ENCODE assay signal across 24 cellular contexts in genomic region chr20:23241416-23241815, GRCh38.
"Had no signal": no experiment of that assay in that cellular context is flagged by ENCODE, and none has a peak within 500 bp of the region (broad histone marks: within the 10 kb centered on the region; RNA-seq: fewer than 3 reads in every experiment).

No MANE protein-coding gene starts in this region.

- H3K27ac Mint-ChIP-seq: effector memory CD8-positive, alpha-beta T cell; immature natural killer cell; naive thymus-derived CD4-positive, alpha-beta T cell; nephron progenitor cell had no signal

- H3K27ac ChIP-seq: colonic mucosa, left lung, pancreas, right lobe of liver, suprapubic skin, transverse colon, vagina had no signal

- H3K36me3 Mint-ChIP-seq: immature natural killer cell had no signal

- H3K4me3 ChIP-seq: colonic mucosa, left lung, pancreas, right lobe of liver, suprapubic skin, transverse colon, vagina had no signal

- H3K4me3 Mint-ChIP-seq: effector memory CD8-positive, alpha-beta T cell; immature natural killer cell; naive thymus-derived CD4-positive, alpha-beta T cell; nephron progenitor cell; stimulated activated naive CD8-positive, alpha-beta T cell treated with anti-CD3 and anti-CD28 coated beads, Interleukin-15, amount 100 ng/mL, for 72 hours had no signal

- H3K9me3 ChIP-seq: colonic mucosa, pancreas, right lobe of liver, suprapubic skin, transverse colon, vagina had no signal

- ATAC-seq: effector memory CD8-positive, alpha-beta T cell; naive thymus-derived CD4-positive, alpha-beta T cell; pancreas; right lobe of liver; stimulated activated naive CD8-positive, alpha-beta T cell treated with anti-CD3 and anti-CD28 coated beads, Interleukin-15, amount 100 ng/mL, for 72 hours had no signal

- H3K4me1 Mint-ChIP-seq: immature natural killer cell; stimulated activated naive CD8-positive, alpha-beta T cell treated with anti-CD3 and anti-CD28 coated beads, Interleukin-15, amount 100 ng/mL, for 72 hours had no signal

- H3K4me1 ChIP-seq: colonic mucosa, pancreas, right lobe of liver, transverse colon had no signal

- H3K27me3 ChIP-seq: colonic mucosa, pancreas, right lobe of liver, suprapubic skin, transverse colon, vagina had no signal

- H3K36me3 ChIP-seq: colonic mucosa, left lung, pancreas, right lobe of liver, suprapubic skin, transverse colon, vagina had no signal

- DNase-seq: colonic mucosa; dermis blood vessel endothelial cell; effector memory CD8-positive, alpha-beta T cell; erythroblast; hypothalamus; immature natural killer cell; left lung; mesendoderm; midbrain; naive thymus-derived CD4-positive, alpha-beta T cell; nephron progenitor cell; occipital lobe; pancreas; retina; right lobe of liver; small intestine; stimulated activated CD4-positive, alpha-beta T cell treated with anti-CD3 and anti-CD28 coated beads, Interleukin-15, amount 100 ng/mL, for 24 hours; stimulated activated CD4-positive, alpha-beta T cell treated with anti-CD3 and anti-CD28 coated beads, Interleukin-2, amount 100 ng/mL, for 48 hours; stimulated activated CD8-positive, alpha-beta memory T cell treated with anti-CD3 and anti-CD28 coated beads, Interleukin-4, amount 100 ng/mL, for 48 hours; stimulated activated naive CD4-positive, alpha-beta T cell; stimulated activated naive CD8-positive, alpha-beta T cell treated with anti-CD3 and anti-CD28 coated beads, Interleukin-15, amount 100 ng/mL, for 72 hours; transverse colon had no signal
